Comparison of ENCODE assay signal across 33 cellular contexts in genomic region chr1:234322097-234322496, GRCh38.
"Had no signal": no experiment of that assay in that cellular context is flagged by ENCODE, and none has a peak within 500 bp of the region (broad histone marks: within the 10 kb centered on the region; RNA-seq: fewer than 3 reads in every experiment).

No MANE protein-coding gene starts in this region.

- H3K4me1 ChIP-seq: adrenal gland, colonic mucosa had no signal

- H3K27ac Mint-ChIP-seq: activated CD4-positive, alpha-beta memory T cell treated with anti-CD3 and anti-CD28 coated beads, Interleukin-2, amount 10 ng/mL, durations not matched to agents 7 days and 5 days; activated naive CD8-positive, alpha-beta T cell treated with anti-CD3 and anti-CD28 coated beads for 36 hours; activated naive CD8-positive, alpha-beta T cell treated with anti-CD3 and anti-CD28 coated beads, Interleukin-2, amount 50 U/mL, for 24 hours; activated T-cell treated with anti-CD3 and anti-CD28 coated beads, Interleukin-2, amount 50 U/mL, for 24 hours; activated T-helper 1 cell treated with anti-CD3 and anti-CD28 coated beads, Interleukin-12 subunit alpha, Interleukin-12 subunit beta, Interleukin-2, Interleukin-4 antibody, amounts not matched to agents 30 ng/mL and 10 ng/mL and 1 ng/mL, durations not matched to agents 14 hours and 24 hours and 36 hours; WTC11 had no signal

- H3K9me3 ChIP-seq: adrenal gland, body of pancreas, colonic mucosa had no signal

- H3K27me3 ChIP-seq: adrenal gland, body of pancreas, colonic mucosa had no signal

- H3K4me3 ChIP-seq: adrenal gland, body of pancreas, colonic mucosa had no signal

- H3K36me3 ChIP-seq: adrenal gland, colonic mucosa had no signal

- ATAC-seq: activated naive CD8-positive, alpha-beta T cell treated with anti-CD3 and anti-CD28 coated beads, Interleukin-2, amount 50 U/mL, for 24 hours; body of pancreas had no signal

- H3K9me3 Mint-ChIP-seq: activated CD4-positive, alpha-beta memory T cell treated with anti-CD3 and anti-CD28 coated beads, Interleukin-2, amount 10 ng/mL, durations not matched to agents 7 days and 5 days; activated CD4-positive, alpha-beta T cell treated with anti-CD3 and anti-CD28 coated beads, Interleukin-2, amount 10 ng/mL, durations not matched to agents 7 days and 5 days; activated naive CD8-positive, alpha-beta T cell treated with anti-CD3 and anti-CD28 coated beads for 36 hours; activated naive CD8-positive, alpha-beta T cell treated with anti-CD3 and anti-CD28 coated beads, Interleukin-2, amount 50 U/mL, for 24 hours; activated T-cell treated with anti-CD3 and anti-CD28 coated beads, Interleukin-2, amount 50 U/mL, for 24 hours; activated T-helper 1 cell treated with anti-CD3 and anti-CD28 coated beads, Interleukin-12 subunit alpha, Interleukin-12 subunit beta, Interleukin-2, Interleukin-4 antibody, amounts not matched to agents 30 ng/mL and 10 ng/mL and 1 ng/mL, durations not matched to agents 14 hours and 24 hours and 36 hours; T-cell; WTC11 had no signal

- H3K27ac ChIP-seq: adrenal gland, body of pancreas, colonic mucosa, epithelial cell of prostate, VCaP had no signal

- H3K27me3 Mint-ChIP-seq: activated naive CD8-positive, alpha-beta T cell treated with anti-CD3 and anti-CD28 coated beads, Interleukin-2, amount 50 U/mL, for 24 hours had no signal

- DNase-seq: activated CD4-positive, alpha-beta memory T cell treated with anti-CD3 and anti-CD28 coated beads, Interleukin-2, amount 10 ng/mL, durations not matched to agents 7 days and 5 days; activated CD4-positive, alpha-beta T cell treated with anti-CD3 and anti-CD28 coated beads for 1 hour; activated CD4-positive, alpha-beta T cell treated with anti-CD3 and anti-CD28 coated beads for 4 hours; activated CD4-positive, alpha-beta T cell treated with anti-CD3 and anti-CD28 coated beads, Interleukin-2, amount 10 ng/mL, durations not matched to agents 7 days and 5 days; activated CD4-positive, alpha-beta T cell treated with anti-CD3 and anti-CD28 coated beads, Interleukin-2, amount 50 U/mL, for 4 hours; activated CD8-positive, alpha-beta memory T cell treated with anti-CD3 and anti-CD28 coated beads, Interleukin-2, amount 50 U/mL, for 48 hours; activated gamma-delta T cell; activated naive CD4-positive, alpha-beta T cell; activated naive CD4-positive, alpha-beta T cell treated with anti-CD3 and anti-CD28 coated beads, Interleukin-2, amount 50 U/mL, for 16 hours; activated naive CD8-positive, alpha-beta T cell treated with anti-CD3 and anti-CD28 coated beads for 36 hours; activated naive CD8-positive, alpha-beta T cell treated with anti-CD3 and anti-CD28 coated beads, Interleukin-2, amount 50 U/mL, for 24 hours; activated T-cell treated with anti-CD3 and anti-CD28 coated beads for 4 hours; activated T-cell treated with anti-CD3 and anti-CD28 coated beads, Interleukin-2, amount 50 U/mL, for 24 hours; adrenal gland; amygdala; aorta; body of pancreas; caudate nucleus; cerebellar nuclear complex; colonic mucosa; effector CD8-positive, alpha-beta T cell; foreskin fibroblast; head of caudate nucleus; SW 1271; T-cell; T-helper 2 cell had no signal

- H3K4me3 Mint-ChIP-seq: activated CD4-positive, alpha-beta memory T cell treated with anti-CD3 and anti-CD28 coated beads, Interleukin-2, amount 10 ng/mL, durations not matched to agents 7 days and 5 days; activated CD4-positive, alpha-beta T cell treated with anti-CD3 and anti-CD28 coated beads, Interleukin-2, amount 10 ng/mL, durations not matched to agents 7 days and 5 days; activated naive CD8-positive, alpha-beta T cell treated with anti-CD3 and anti-CD28 coated beads for 36 hours; activated naive CD8-positive, alpha-beta T cell treated with anti-CD3 and anti-CD28 coated beads, Interleukin-2, amount 50 U/mL, for 24 hours; activated T-cell treated with anti-CD3 and anti-CD28 coated beads, Interleukin-2, amount 50 U/mL, for 24 hours; activated T-helper 1 cell treated with anti-CD3 and anti-CD28 coated beads, Interleukin-12 subunit alpha, Interleukin-12 subunit beta, Interleukin-2, Interleukin-4 antibody, amounts not matched to agents 30 ng/mL and 10 ng/mL and 1 ng/mL, durations not matched to agents 14 hours and 24 hours and 36 hours; T-cell; WTC11 had no signal

- H3K36me3 Mint-ChIP-seq: T-cell, WTC11 had no signal

- FAIRE-seq: endometrium, endothelial cell of umbilical vein, frontal cortex had no signal
